ENCODE assay signal across 1 cellular context in the genomic region with DNA sequence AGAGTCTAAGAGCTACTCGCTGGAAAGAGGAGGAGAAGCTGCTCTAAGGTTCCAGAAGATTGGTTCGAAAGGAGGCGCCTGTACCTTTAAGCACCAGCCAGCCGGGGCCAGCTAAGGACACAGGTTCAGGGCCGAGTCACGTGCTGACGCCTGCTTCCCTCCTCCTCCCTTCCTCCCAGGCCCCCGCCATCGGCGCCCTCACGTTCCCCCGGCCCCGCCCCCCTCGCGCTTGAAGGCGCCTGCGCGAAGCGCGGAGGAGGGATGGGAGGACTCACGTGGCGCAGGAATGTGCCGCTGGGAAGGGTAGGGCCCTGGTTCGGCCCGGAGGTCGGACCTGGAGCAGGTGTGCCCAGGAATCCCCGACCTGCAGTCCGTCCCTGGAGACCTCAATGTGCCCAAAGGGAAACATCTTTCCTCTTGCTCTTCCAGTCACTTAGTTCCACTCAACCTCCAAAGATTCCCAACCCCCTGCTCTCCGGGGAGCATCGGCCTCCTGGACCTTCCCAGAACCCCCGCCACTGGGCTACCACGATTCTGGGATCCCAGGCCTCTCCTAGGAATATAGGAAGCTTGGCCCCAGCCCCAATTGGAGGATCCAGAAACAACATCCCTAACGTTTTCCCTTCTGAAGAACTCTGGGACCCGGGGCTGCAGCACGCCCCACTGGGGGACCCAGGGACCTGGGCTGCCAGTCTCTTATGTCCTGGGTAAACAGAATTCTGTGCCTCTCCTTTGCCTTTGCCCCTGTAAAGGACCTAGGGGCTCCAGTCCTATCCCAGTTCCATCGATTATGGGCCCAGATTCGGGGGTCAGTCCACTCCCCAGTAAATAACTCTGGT.
TF ChIP-seq lines count a peak whose summit lies in the region.

No MANE protein-coding gene starts in this region.

TF ChIP-seq in HepG2, 621 proteins besides CTCF, POLR2A, EP300 and RAD21 (continues in another document):
- TF ChIP-seq ELF1 (CRISPR knock-in tag; IDR thresholded peaks at IDR 0.05) (no peak), DMAP1 (CRISPR knock-in tag; IDR thresholded peaks at IDR 0.05) (peak; percentile 61), RFXANK (CRISPR knock-in tag; IDR thresholded peaks at IDR 0.05) (no peak), RFX1 (IDR thresholded peaks at IDR 0.05) (no peak), MIXL1 (CRISPR knock-in tag; IDR thresholded peaks at IDR 0.05) (no peak), DR1 (CRISPR knock-in tag; IDR thresholded peaks at IDR 0.05) (no peak), ZNF749 (CRISPR knock-in tag; IDR thresholded peaks at IDR 0.05; ENCODE audit: borderline replicate concordance) (no peak; the same call in 1 of the 2 replicates), ZNF552 (CRISPR knock-in tag; IDR thresholded peaks at IDR 0.05; ENCODE audit: borderline replicate concordance) (no peak), EEA1 (CRISPR knock-in tag; IDR thresholded peaks at IDR 0.05; ENCODE audit: borderline replicate concordance) (no peak), MAFF (IDR thresholded peaks at IDR 0.05; ENCODE audit: low read depth, low read length) (no peak), ZNF598 (CRISPR knock-in tag; IDR thresholded peaks at IDR 0.05; ENCODE audit: borderline replicate concordance) (no peak), FOXJ3 (CRISPR knock-in tag; IDR thresholded peaks at IDR 0.05; ENCODE audit: borderline replicate concordance) (no peak), ETV6 (CRISPR knock-in tag; conservative IDR thresholded peaks at IDR 0.05) (no peak), ERF (CRISPR knock-in tag; IDR thresholded peaks at IDR 0.05) (peak; percentile 88)
- TF ChIP-seq, protein P1, sequence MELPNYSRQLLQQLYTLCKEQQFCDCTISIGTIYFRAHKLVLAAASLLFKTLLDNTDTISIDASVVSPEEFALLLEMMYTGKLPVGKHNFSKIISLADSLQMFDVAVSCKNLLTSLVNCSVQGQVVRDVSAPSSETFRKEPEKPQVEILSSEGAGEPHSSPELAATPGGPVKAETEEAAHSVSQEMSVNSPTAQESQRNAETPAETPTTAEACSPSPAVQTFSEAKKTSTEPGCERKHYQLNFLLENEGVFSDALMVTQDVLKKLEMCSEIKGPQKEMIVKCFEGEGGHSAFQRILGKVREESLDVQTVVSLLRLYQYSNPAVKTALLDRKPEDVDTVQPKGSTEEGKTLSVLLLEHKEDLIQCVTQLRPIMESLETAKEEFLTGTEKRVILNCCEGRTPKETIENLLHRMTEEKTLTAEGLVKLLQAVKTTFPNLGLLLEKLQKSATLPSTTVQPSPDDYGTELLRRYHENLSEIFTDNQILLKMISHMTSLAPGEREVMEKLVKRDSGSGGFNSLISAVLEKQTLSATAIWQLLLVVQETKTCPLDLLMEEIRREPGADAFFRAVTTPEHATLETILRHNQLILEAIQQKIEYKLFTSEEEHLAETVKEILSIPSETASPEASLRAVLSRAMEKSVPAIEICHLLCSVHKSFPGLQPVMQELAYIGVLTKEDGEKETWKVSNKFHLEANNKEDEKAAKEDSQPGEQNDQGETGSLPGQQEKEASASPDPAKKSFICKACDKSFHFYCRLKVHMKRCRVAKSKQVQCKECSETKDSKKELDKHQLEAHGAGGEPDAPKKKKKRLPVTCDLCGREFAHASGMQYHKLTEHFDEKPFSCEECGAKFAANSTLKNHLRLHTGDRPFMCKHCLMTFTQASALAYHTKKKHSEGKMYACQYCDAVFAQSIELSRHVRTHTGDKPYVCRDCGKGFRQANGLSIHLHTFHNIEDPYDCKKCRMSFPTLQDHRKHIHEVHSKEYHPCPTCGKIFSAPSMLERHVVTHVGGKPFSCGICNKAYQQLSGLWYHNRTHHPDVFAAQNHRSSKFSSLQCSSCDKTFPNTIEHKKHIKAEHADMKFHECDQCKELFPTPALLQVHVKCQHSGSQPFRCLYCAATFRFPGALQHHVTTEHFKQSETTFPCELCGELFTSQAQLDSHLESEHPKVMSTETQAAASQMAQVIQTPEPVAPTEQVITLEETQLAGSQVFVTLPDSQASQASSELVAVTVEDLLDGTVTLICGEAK (IDR thresholded peaks at IDR 0.05) = no peak
- TF ChIP-seq, protein P1 (CRISPR knock-in tag; IDR thresholded peaks at IDR 0.05) = no peak
- TF ChIP-seq, protein P2, sequence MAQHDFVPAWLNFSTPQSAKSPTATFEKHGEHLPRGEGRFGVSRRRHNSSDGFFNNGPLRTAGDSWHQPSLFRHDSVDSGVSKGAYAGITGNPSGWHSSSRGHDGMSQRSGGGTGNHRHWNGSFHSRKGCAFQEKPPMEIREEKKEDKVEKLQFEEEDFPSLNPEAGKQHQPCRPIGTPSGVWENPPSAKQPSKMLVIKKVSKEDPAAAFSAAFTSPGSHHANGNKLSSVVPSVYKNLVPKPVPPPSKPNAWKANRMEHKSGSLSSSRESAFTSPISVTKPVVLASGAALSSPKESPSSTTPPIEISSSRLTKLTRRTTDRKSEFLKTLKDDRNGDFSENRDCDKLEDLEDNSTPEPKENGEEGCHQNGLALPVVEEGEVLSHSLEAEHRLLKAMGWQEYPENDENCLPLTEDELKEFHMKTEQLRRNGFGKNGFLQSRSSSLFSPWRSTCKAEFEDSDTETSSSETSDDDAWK (CRISPR knock-in tag; IDR thresholded peaks at IDR 0.05) = no peak
- TF ChIP-seq, protein P3, sequence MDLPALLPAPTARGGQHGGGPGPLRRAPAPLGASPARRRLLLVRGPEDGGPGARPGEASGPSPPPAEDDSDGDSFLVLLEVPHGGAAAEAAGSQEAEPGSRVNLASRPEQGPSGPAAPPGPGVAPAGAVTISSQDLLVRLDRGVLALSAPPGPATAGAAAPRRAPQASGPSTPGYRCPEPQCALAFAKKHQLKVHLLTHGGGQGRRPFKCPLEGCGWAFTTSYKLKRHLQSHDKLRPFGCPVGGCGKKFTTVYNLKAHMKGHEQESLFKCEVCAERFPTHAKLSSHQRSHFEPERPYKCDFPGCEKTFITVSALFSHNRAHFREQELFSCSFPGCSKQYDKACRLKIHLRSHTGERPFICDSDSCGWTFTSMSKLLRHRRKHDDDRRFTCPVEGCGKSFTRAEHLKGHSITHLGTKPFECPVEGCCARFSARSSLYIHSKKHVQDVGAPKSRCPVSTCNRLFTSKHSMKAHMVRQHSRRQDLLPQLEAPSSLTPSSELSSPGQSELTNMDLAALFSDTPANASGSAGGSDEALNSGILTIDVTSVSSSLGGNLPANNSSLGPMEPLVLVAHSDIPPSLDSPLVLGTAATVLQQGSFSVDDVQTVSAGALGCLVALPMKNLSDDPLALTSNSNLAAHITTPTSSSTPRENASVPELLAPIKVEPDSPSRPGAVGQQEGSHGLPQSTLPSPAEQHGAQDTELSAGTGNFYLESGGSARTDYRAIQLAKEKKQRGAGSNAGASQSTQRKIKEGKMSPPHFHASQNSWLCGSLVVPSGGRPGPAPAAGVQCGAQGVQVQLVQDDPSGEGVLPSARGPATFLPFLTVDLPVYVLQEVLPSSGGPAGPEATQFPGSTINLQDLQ (CRISPR knock-in tag; IDR thresholded peaks at IDR 0.05) = no peak
- TF ChIP-seq, protein P4, sequence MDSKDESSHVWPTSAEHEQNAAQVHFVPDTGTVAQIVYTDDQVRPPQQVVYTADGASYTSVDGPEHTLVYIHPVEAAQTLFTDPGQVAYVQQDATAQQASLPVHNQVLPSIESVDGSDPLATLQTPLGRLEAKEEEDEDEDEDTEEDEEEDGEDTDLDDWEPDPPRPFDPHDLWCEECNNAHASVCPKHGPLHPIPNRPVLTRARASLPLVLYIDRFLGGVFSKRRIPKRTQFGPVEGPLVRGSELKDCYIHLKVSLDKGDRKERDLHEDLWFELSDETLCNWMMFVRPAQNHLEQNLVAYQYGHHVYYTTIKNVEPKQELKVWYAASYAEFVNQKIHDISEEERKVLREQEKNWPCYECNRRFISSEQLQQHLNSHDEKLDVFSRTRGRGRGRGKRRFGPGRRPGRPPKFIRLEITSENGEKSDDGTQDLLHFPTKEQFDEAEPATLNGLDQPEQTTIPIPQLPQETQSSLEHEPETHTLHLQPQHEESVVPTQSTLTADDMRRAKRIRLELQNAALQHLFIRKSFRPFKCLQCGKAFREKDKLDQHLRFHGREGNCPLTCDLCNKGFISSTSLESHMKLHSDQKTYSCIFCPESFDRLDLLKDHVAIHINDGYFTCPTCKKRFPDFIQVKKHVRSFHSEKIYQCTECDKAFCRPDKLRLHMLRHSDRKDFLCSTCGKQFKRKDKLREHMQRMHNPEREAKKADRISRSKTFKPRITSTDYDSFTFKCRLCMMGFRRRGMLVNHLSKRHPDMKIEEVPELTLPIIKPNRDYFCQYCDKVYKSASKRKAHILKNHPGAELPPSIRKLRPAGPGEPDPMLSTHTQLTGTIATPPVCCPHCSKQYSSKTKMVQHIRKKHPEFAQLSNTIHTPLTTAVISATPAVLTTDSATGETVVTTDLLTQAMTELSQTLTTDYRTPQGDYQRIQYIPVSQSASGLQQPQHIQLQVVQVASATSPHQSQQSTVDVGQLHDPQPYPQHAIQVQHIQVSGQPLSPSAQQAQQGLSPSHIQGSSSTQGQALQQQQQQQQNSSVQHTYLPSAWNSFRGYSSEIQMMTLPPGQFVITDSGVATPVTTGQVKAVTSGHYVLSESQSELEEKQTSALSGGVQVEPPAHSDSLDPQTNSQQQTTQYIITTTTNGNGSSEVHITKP (CRISPR knock-in tag; IDR thresholded peaks at IDR 0.05; ENCODE audit: low read depth) = peak; percentile 91
- TF ChIP-seq, protein P5, sequence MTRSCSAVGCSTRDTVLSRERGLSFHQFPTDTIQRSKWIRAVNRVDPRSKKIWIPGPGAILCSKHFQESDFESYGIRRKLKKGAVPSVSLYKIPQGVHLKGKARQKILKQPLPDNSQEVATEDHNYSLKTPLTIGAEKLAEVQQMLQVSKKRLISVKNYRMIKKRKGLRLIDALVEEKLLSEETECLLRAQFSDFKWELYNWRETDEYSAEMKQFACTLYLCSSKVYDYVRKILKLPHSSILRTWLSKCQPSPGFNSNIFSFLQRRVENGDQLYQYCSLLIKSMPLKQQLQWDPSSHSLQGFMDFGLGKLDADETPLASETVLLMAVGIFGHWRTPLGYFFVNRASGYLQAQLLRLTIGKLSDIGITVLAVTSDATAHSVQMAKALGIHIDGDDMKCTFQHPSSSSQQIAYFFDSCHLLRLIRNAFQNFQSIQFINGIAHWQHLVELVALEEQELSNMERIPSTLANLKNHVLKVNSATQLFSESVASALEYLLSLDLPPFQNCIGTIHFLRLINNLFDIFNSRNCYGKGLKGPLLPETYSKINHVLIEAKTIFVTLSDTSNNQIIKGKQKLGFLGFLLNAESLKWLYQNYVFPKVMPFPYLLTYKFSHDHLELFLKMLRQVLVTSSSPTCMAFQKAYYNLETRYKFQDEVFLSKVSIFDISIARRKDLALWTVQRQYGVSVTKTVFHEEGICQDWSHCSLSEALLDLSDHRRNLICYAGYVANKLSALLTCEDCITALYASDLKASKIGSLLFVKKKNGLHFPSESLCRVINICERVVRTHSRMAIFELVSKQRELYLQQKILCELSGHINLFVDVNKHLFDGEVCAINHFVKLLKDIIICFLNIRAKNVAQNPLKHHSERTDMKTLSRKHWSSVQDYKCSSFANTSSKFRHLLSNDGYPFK (CRISPR knock-in tag; IDR thresholded peaks at IDR 0.05; ENCODE audit: borderline replicate concordance) = peak; percentile 30; the same call in 1 of the 2 replicates
- TF ChIP-seq, protein P6, sequence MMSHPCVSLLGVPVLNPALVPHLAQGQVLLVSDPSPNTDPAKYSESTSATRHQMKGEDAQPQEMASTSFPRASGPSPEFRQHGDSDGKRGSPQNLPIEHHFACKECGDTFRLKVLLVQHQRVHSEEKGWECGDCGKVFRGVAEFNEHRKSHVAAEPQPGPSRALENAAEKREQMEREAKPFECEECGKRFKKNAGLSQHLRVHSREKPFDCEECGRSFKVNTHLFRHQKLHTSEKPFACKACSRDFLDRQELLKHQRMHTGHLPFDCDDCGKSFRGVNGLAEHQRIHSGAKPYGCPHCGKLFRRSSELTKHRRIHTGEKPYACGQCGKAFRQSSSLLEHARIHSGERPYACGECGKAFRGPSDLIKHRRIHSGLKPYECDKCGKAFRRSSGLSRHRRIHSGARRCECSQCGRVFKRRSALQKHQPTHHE (CRISPR knock-in tag; IDR thresholded peaks at IDR 0.05; ENCODE audit: borderline replicate concordance) = no peak
- TF ChIP-seq, protein P7, sequence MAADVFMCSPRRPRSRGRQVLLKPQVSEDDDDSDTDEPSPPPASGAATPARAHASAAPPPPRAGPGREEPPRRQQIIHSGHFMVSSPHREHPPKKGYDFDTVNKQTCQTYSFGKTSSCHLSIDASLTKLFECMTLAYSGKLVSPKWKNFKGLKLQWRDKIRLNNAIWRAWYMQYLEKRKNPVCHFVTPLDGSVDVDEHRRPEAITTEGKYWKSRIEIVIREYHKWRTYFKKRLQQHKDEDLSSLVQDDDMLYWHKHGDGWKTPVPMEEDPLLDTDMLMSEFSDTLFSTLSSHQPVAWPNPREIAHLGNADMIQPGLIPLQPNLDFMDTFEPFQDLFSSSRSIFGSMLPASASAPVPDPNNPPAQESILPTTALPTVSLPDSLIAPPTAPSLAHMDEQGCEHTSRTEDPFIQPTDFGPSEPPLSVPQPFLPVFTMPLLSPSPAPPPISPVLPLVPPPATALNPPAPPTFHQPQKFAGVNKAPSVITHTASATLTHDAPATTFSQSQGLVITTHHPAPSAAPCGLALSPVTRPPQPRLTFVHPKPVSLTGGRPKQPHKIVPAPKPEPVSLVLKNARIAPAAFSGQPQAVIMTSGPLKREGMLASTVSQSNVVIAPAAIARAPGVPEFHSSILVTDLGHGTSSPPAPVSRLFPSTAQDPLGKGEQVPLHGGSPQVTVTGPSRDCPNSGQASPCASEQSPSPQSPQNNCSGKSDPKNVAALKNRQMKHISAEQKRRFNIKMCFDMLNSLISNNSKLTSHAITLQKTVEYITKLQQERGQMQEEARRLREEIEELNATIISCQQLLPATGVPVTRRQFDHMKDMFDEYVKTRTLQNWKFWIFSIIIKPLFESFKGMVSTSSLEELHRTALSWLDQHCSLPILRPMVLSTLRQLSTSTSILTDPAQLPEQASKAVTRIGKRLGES (CRISPR knock-in tag; IDR thresholded peaks at IDR 0.05; ENCODE audit: borderline replicate concordance) = no peak
- TF ChIP-seq, protein P8, sequence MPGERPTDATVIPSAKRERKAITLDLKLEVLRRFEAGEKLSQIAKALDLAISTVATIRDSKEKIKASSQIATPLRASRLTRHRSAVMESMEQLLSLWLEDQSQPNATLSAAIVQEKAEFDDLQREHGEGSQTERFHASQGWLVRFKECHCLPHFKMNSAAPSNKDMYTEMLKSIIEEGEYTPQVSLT (CRISPR knock-in tag; IDR thresholded peaks at IDR 0.05; ENCODE audit: borderline replicate concordance, low read depth) = no peak
